In genomic region chr15:68806220-68807105, GRCh38 we compare ENCODE assay signal across 11 cellular contexts. TPM values are rescaled to one million over a fixed set of nuclear protein-coding genes. Genes with fewer than 3 reads are reported as not detected.
DNase-seq lines count a peak whose midpoint lies in the region; ATAC-seq and TF ChIP-seq lines count a peak whose summit lies in the region.
"Had no signal": no experiment of that assay in that cellular context is flagged by ENCODE, and none has a peak within 500 bp of the region (broad histone marks: within the 10 kb centered on the region; RNA-seq: fewer than 3 reads in every experiment).

No MANE protein-coding gene starts in this region.

- peaks cover 80 to 81% of the 10 kb centered on the region in 2 donors for H3K4me1 Mint-ChIP-seq in natural killer cell

- ATAC-seq in activated naive CD4-positive, alpha-beta T cell treated with anti-CD3 and anti-CD28 coated beads, Interleukin-2, amount 50 U/mL, for 72 hours, result no peak
- ATAC-seq in left cardiac atrium (peak; percentile 55 to 63), natural killer cell (no peak), upper lobe of right lung (peak; percentile 63), HG03521 (IDR thresholded peaks at IDR 0.05; ENCODE audit: unreplicated experiment) (no peak)

- peaks cover 8% of the 10 kb centered on the region for H3K36me3 ChIP-seq in upper lobe of right lung

- H3K4me3 Mint-ChIP-seq in natural killer cell, result no peak overlapping the region
- H3K4me3 Mint-ChIP-seq: activated CD4-positive, alpha-beta T cell treated with anti-CD3 and anti-CD28 coated beads, Interleukin-2, amount 10 ng/mL, durations not matched to agents 7 days and 5 days had no signal

- no peak overlapping the region for H3K27ac ChIP-seq in upper lobe of right lung

- H3K4me3 ChIP-seq in upper lobe of right lung, result no peak overlapping the region

- H3K9me3 ChIP-seq in upper lobe of right lung, result no peaks in the 10 kb centered on the region

- H3K9me3 Mint-ChIP-seq in activated naive CD4-positive, alpha-beta T cell treated with anti-CD3 and anti-CD28 coated beads, Interleukin-2, amount 50 U/mL, for 72 hours, result no peaks in the 10 kb centered on the region
- H3K9me3 Mint-ChIP-seq in natural killer cell, result no peaks in the 10 kb centered on the region
- H3K9me3 Mint-ChIP-seq: activated CD4-positive, alpha-beta T cell treated with anti-CD3 and anti-CD28 coated beads, Interleukin-2, amount 10 ng/mL, durations not matched to agents 7 days and 5 days had no signal

- H3K27me3 ChIP-seq in upper lobe of right lung, result no peaks in the 10 kb centered on the region

- H3K27ac Mint-ChIP-seq in activated naive CD4-positive, alpha-beta T cell treated with anti-CD3 and anti-CD28 coated beads, Interleukin-2, amount 50 U/mL, for 72 hours, result peak overlapping the region; percentile 34 to 78
- H3K27ac Mint-ChIP-seq in natural killer cell, result peak overlapping the region; percentile 76 to 81
- H3K27ac Mint-ChIP-seq: activated CD4-positive, alpha-beta T cell treated with anti-CD3 and anti-CD28 coated beads, Interleukin-2, amount 10 ng/mL, durations not matched to agents 7 days and 5 days had no signal

- intact Hi-C loops in left cardiac atrium (cut with DNase I) (no loop called here), natural killer cell (cut with micrococcal nuclease) (no loop called here), upper lobe of right lung (cut with DNase I) (no loop called here)

- H3K4me1 ChIP-seq in upper lobe of right lung, result peaks cover 31% of the 10 kb centered on the region

- TF ChIP-seq CTCF in natural killer cell (IDR thresholded peaks at IDR 0.05) (no peak), upper lobe of right lung (IDR thresholded peaks at IDR 0.05) (no peak)

- H3K36me3 Mint-ChIP-seq in activated naive CD4-positive, alpha-beta T cell treated with anti-CD3 and anti-CD28 coated beads, Interleukin-2, amount 50 U/mL, for 72 hours, result peaks cover 8 to 21% of the 10 kb centered on the region in 2 donors
- no peaks in the 10 kb centered on the region for H3K36me3 Mint-ChIP-seq in natural killer cell

- H3K27me3 Mint-ChIP-seq in natural killer cell (ENCODE audit: low read depth in 2 of 2), result no peaks in the 10 kb centered on the region
- H3K27me3 Mint-ChIP-seq: activated CD4-positive, alpha-beta T cell treated with anti-CD3 and anti-CD28 coated beads, Interleukin-2, amount 10 ng/mL, durations not matched to agents 7 days and 5 days had no signal

- no peak for DNase-seq in activated naive CD4-positive, alpha-beta T cell treated with anti-CD3 and anti-CD28 coated beads, Interleukin-2, amount 50 U/mL, for 72 hours (ENCODE audit: low spot score in 2 of 2)
- DNase-seq in activated naive CD4-positive, alpha-beta T cell treated with anti-CD3 and anti-CD28 coated beads, Interleukin-2, amount 50 U/mL, for 16 hours, result no peak
- DNase-seq in left cardiac atrium (no peak), natural killer cell (no peak), upper lobe of right lung (no peak), iPS-NIHi7 (ENCODE audit: extremely low spot score) (no peak), T-helper 2 cell (no peak)
- DNase-seq: activated CD4-positive, alpha-beta T cell treated with anti-CD3 and anti-CD28 coated beads, Interleukin-2, amount 10 ng/mL, durations not matched to agents 7 days and 5 days; GDM1; NCI-H510A had no signal

RNA-seq across cellular contexts. Expression of gene ANP32A, which starts 14.2 kb away (rescaled TPM):
- 100 to 1,000 TPM; 136 to 237 TPM for total RNA-seq in activated naive CD4-positive, alpha-beta T cell treated with anti-CD3 and anti-CD28 coated beads, Interleukin-2, amount 50 U/mL, for 72 hours
- total RNA-seq in left cardiac atrium (100 to 1,000 TPM; 106 to 118 TPM), natural killer cell (100 to 1,000 TPM; 133 to 150 (median 148) TPM), upper lobe of right lung (114 TPM)

Comparison
In these comparisons a context has a peak if more than half of its experiments do, and no peak if none do; other contexts are left out.
1. ATAC-seq: peak in left cardiac atrium (2 of 2) and upper lobe of right lung (single experiment); none in activated naive CD4-positive, alpha-beta T cell treated with anti-CD3 and anti-CD28 coated beads, Interleukin-2, amount 50 U/mL, for 72 hours (0 of 2), natural killer cell (0 of 3) and HG03521 (single experiment).